Comparison of ENCODE assay signal across 11 cellular contexts in genomic region chr22:40668611-40669390, GRCh38. TPM values are rescaled to one million over a fixed set of nuclear protein-coding genes. Genes with fewer than 3 reads are reported as not detected.
DNase-seq lines count a peak whose midpoint lies in the region; ATAC-seq and TF ChIP-seq lines count a peak whose summit lies in the region.
"Had no signal": no experiment of that assay in that cellular context is flagged by ENCODE, and none has a peak within 500 bp of the region (broad histone marks: within the 10 kb centered on the region; RNA-seq: fewer than 3 reads in every experiment).

No MANE protein-coding gene starts in this region.

- H3K27me3 ChIP-seq in foreskin keratinocyte = no peaks in the 10 kb centered on the region

- POLR2A ChIA-PET in activated CD4-positive, alpha-beta memory T cell treated with anti-CD3 and anti-CD28 coated beads, Interleukin-2, amount 10 ng/mL, durations not matched to agents 7 days and 5 days (lab: Charles Lee) = no interaction called here

- CTCF ChIA-PET in activated naive CD4-positive, alpha-beta T cell treated with anti-CD3 and anti-CD28 coated beads, Interleukin-2, amount 10 ng/mL, durations not matched to agents 7 days and 5 days (lab: Charles Lee) = interaction anchor here (1.5 kb wide), 1 partner anchor 14 kb away, joined by 5 read pairs; no protein-coding TSS in a partner anchor
- CTCF ChIA-PET in activated CD4-positive, alpha-beta memory T cell treated with anti-CD3 and anti-CD28 coated beads, Interleukin-2, amount 10 ng/mL, durations not matched to agents 7 days and 5 days (lab: Charles Lee) = interaction anchor here (3.0 kb wide), 1 partner anchor 14 kb away, joined by 13 read pairs; no protein-coding TSS in a partner anchor

- no peak for TF ChIP-seq CTCF in foreskin keratinocyte (conservative IDR thresholded peaks at IDR 0.05)

- peaks cover 22% of the 10 kb centered on the region for H3K4me1 Mint-ChIP-seq in activated naive CD4-positive, alpha-beta T cell treated with anti-CD3 and anti-CD28 coated beads, Interleukin-2, amount 10 ng/mL, durations not matched to agents 7 days and 5 days
- H3K4me1 Mint-ChIP-seq in activated CD4-positive, alpha-beta memory T cell treated with anti-CD3 and anti-CD28 coated beads, Interleukin-2, amount 10 ng/mL, durations not matched to agents 7 days and 5 days = peaks cover 24% of the 10 kb centered on the region
- peaks cover 21% of the 10 kb centered on the region for H3K4me1 Mint-ChIP-seq in stimulated activated naive CD8-positive, alpha-beta T cell treated with anti-CD3 and anti-CD28 coated beads, Interleukin-15, Interleukin-2, amounts not matched to agents 100 ng/mL and 50 ng/mL, for 24 hours (ENCODE audit: low read depth)

- ATAC-seq in foreskin keratinocyte (peak; percentile 85), GM18519 (IDR thresholded peaks at IDR 0.05; ENCODE audit: low FRiP score, unreplicated experiment) (no peak)

- no peak for DNase-seq in activated naive CD4-positive, alpha-beta T cell treated with anti-CD3 and anti-CD28 coated beads, Interleukin-2, amount 10 ng/mL, durations not matched to agents 7 days and 5 days
- no peak for DNase-seq in activated naive CD4-positive, alpha-beta T cell treated with Interleukin-2 at 50 U/mL for 16 hours
- DNase-seq in activated CD4-positive, alpha-beta memory T cell treated with anti-CD3 and anti-CD28 coated beads, Interleukin-2, amount 10 ng/mL, durations not matched to agents 7 days and 5 days = peak; percentile 31
- DNase-seq in foreskin keratinocyte (peak; percentile 92 to 93), GM19240 (ENCODE audit: insufficient read length, low spot score) (no peak)
- no peak for DNase-seq in activated effector memory CD4-positive, alpha-beta T cell treated with Interleukin-2 at 50 U/mL for 16 hours
- DNase-seq: NCI-H1105; stimulated activated CD4-positive, alpha-beta T cell treated with anti-CD3 and anti-CD28 coated beads, Interleukin-1b, Interleukin-23, amount 100 ng/mL, for 48 hours had no signal

- H3K36me3 Mint-ChIP-seq in activated naive CD4-positive, alpha-beta T cell treated with anti-CD3 and anti-CD28 coated beads, Interleukin-2, amount 10 ng/mL, durations not matched to agents 7 days and 5 days = peaks cover 2% of the 10 kb centered on the region
- peaks cover 3% of the 10 kb centered on the region for H3K36me3 Mint-ChIP-seq in activated CD4-positive, alpha-beta memory T cell treated with anti-CD3 and anti-CD28 coated beads, Interleukin-2, amount 10 ng/mL, durations not matched to agents 7 days and 5 days (ENCODE audit: low read depth)
- H3K36me3 Mint-ChIP-seq in stimulated activated naive CD8-positive, alpha-beta T cell treated with anti-CD3 and anti-CD28 coated beads, Interleukin-15, Interleukin-2, amounts not matched to agents 100 ng/mL and 50 ng/mL, for 24 hours (ENCODE audit: low read depth) = no peaks in the 10 kb centered on the region

- no peak overlapping the region for H3K4me3 Mint-ChIP-seq in activated naive CD4-positive, alpha-beta T cell treated with anti-CD3 and anti-CD28 coated beads, Interleukin-2, amount 10 ng/mL, durations not matched to agents 7 days and 5 days
- peak overlapping the region; percentile 2 for H3K4me3 Mint-ChIP-seq in activated CD4-positive, alpha-beta memory T cell treated with anti-CD3 and anti-CD28 coated beads, Interleukin-2, amount 10 ng/mL, durations not matched to agents 7 days and 5 days
- H3K4me3 Mint-ChIP-seq in stimulated activated naive CD8-positive, alpha-beta T cell treated with anti-CD3 and anti-CD28 coated beads, Interleukin-15, Interleukin-2, amounts not matched to agents 100 ng/mL and 50 ng/mL, for 24 hours = no peak overlapping the region

- H3K27ac Mint-ChIP-seq in activated naive CD4-positive, alpha-beta T cell treated with anti-CD3 and anti-CD28 coated beads, Interleukin-2, amount 10 ng/mL, durations not matched to agents 7 days and 5 days = peak overlapping the region; percentile 72
- peak overlapping the region; percentile 76 for H3K27ac Mint-ChIP-seq in activated CD4-positive, alpha-beta memory T cell treated with anti-CD3 and anti-CD28 coated beads, Interleukin-2, amount 10 ng/mL, durations not matched to agents 7 days and 5 days
- H3K27ac Mint-ChIP-seq in stimulated activated naive CD8-positive, alpha-beta T cell treated with anti-CD3 and anti-CD28 coated beads, Interleukin-15, Interleukin-2, amounts not matched to agents 100 ng/mL and 50 ng/mL, for 24 hours = peak overlapping the region; percentile 71

- peak overlapping the region; percentile 69 for H3K27ac ChIP-seq in foreskin keratinocyte
- H3K27ac ChIP-seq: VCaP had no signal

- H3K4me1 ChIP-seq in foreskin keratinocyte = peaks cover 8% of the 10 kb centered on the region

- peaks cover 8% of the 10 kb centered on the region for H3K9me3 Mint-ChIP-seq in activated naive CD4-positive, alpha-beta T cell treated with anti-CD3 and anti-CD28 coated beads, Interleukin-2, amount 10 ng/mL, durations not matched to agents 7 days and 5 days
- peaks cover 8% of the 10 kb centered on the region for H3K9me3 Mint-ChIP-seq in activated CD4-positive, alpha-beta memory T cell treated with anti-CD3 and anti-CD28 coated beads, Interleukin-2, amount 10 ng/mL, durations not matched to agents 7 days and 5 days
- H3K9me3 Mint-ChIP-seq in stimulated activated naive CD8-positive, alpha-beta T cell treated with anti-CD3 and anti-CD28 coated beads, Interleukin-15, Interleukin-2, amounts not matched to agents 100 ng/mL and 50 ng/mL, for 24 hours = peaks cover 3% of the 10 kb centered on the region

- peaks cover 4% of the 10 kb centered on the region for H3K27me3 Mint-ChIP-seq in activated naive CD4-positive, alpha-beta T cell treated with anti-CD3 and anti-CD28 coated beads, Interleukin-2, amount 10 ng/mL, durations not matched to agents 7 days and 5 days
- no peaks in the 10 kb centered on the region for H3K27me3 Mint-ChIP-seq in activated CD4-positive, alpha-beta memory T cell treated with anti-CD3 and anti-CD28 coated beads, Interleukin-2, amount 10 ng/mL, durations not matched to agents 7 days and 5 days
- no peaks in the 10 kb centered on the region for H3K27me3 Mint-ChIP-seq in stimulated activated naive CD8-positive, alpha-beta T cell treated with anti-CD3 and anti-CD28 coated beads, Interleukin-15, Interleukin-2, amounts not matched to agents 100 ng/mL and 50 ng/mL, for 24 hours

RNA-seq across cellular contexts. Expression of gene MCHR1, which starts 10.5 kb away (rescaled TPM):
- not detected for total RNA-seq in activated CD4-positive, alpha-beta memory T cell treated with anti-CD3 and anti-CD28 coated beads, Interleukin-2, amount 10 ng/mL, durations not matched to agents 7 days and 5 days
- 0.27 and 0.28 TPM in 2 replicates for total RNA-seq in foreskin keratinocyte
- polyA plus RNA-seq in foreskin keratinocyte = 0.11 and 0.39 TPM in 2 replicates

RNA-seq across cellular contexts. Expression of gene MRTFA, which starts 32.3 kb away (rescaled TPM):
- total RNA-seq in activated CD4-positive, alpha-beta memory T cell treated with anti-CD3 and anti-CD28 coated beads, Interleukin-2, amount 10 ng/mL, durations not matched to agents 7 days and 5 days = 10 to 100 TPM; 58.5 to 61.5 TPM
- 29.3 and 29.8 TPM in 2 replicates for total RNA-seq in foreskin keratinocyte
- 17.0 and 18.6 TPM in 2 replicates for polyA plus RNA-seq in foreskin keratinocyte

Comparison
In these comparisons a context has a peak if more than half of its experiments do, and no peak if none do; other contexts are left out.
1. DNase-seq: peak in activated CD4-positive, alpha-beta memory T cell treated with anti-CD3 and anti-CD28 coated beads, Interleukin-2, amount 10 ng/mL, durations not matched to agents 7 days and 5 days (single experiment) and foreskin keratinocyte (2 of 2); none in activated naive CD4-positive, alpha-beta T cell treated with anti-CD3 and anti-CD28 coated beads, Interleukin-2, amount 10 ng/mL, durations not matched to agents 7 days and 5 days (single experiment), activated naive CD4-positive, alpha-beta T cell treated with Interleukin-2 at 50 U/mL for 16 hours (single experiment), activated effector memory CD4-positive, alpha-beta T cell treated with Interleukin-2 at 50 U/mL for 16 hours (single experiment) and GM19240 (single experiment).
2. Peak in every context shown above with its lines, with median percentiles within 50 percentile points of each other: H3K27ac Mint-ChIP-seq.